ENCODE assay signal across 21 cellular contexts in genomic region chr5:143031781-143032724, GRCh38.
DNase-seq lines count a peak whose midpoint lies in the region; ATAC-seq and TF ChIP-seq lines count a peak whose summit lies in the region.
"Had no signal": no experiment of that assay in that cellular context is flagged by ENCODE, and none has a peak within 500 bp of the region (broad histone marks: within the 10 kb centered on the region; RNA-seq: fewer than 3 reads in every experiment).

No MANE protein-coding gene starts in this region.

- no peak overlapping the region for H3K9ac ChIP-seq in HUES48 (ENCODE audit: low read depth, low read length)
- H3K9ac ChIP-seq in neural progenitor cell, result no peak overlapping the region

- H3K27me3 ChIP-seq in HUES48 (ENCODE audit: control insufficient read depth, insufficient read depth, low read length) (no peaks in the 10 kb centered on the region), WERI-Rb-1 (ENCODE audit: insufficient read depth, low read depth, severe bottlenecking) (no peaks in the 10 kb centered on the region), neural progenitor cell (peaks cover 6% of the 10 kb centered on the region)
- H3K27me3 ChIP-seq: ovary, SJSA1 had no signal

- H3K27ac ChIP-seq in HUES48 (ENCODE audit: low read depth, low read length), result peak overlapping the region; percentile 14
- no peak overlapping the region for H3K27ac ChIP-seq in WERI-Rb-1
- H3K27ac ChIP-seq in neural progenitor cell, result no peak overlapping the region
- H3K27ac ChIP-seq: ovary, skin epidermis had no signal

- ATAC-seq in HG02642 (IDR thresholded peaks at IDR 0.05; ENCODE audit: poor library complexity, unreplicated experiment) (no peak), HG03159 (IDR thresholded peaks at IDR 0.05; ENCODE audit: unreplicated experiment) (no peak), HG03442 (IDR thresholded peaks at IDR 0.05; ENCODE audit: unreplicated experiment) (no peak)
- ATAC-seq: activated CD4-positive, CD25-positive, alpha-beta regulatory T cell treated with anti-CD3 and anti-CD28 coated beads, Interleukin-2, amount 50 U/mL, for 24 hours had no signal

- H3K36me3 Mint-ChIP-seq in neural progenitor cell, result peaks cover 3% of the 10 kb centered on the region

- H3K9me3 ChIP-seq in HUES48 (ENCODE audit: control insufficient read depth, insufficient read depth, low read length) (no peaks in the 10 kb centered on the region), WERI-Rb-1 (ENCODE audit: severe bottlenecking) (no peaks in the 10 kb centered on the region), neural progenitor cell (ENCODE audit: low read depth) (no peaks in the 10 kb centered on the region)
- H3K9me3 ChIP-seq: ovary had no signal

- peaks cover 9% of the 10 kb centered on the region for H3K27me3 Mint-ChIP-seq in neural progenitor cell (ENCODE audit: insufficient read depth, low read depth)

- peaks cover 24% of the 10 kb centered on the region for H3K4me1 ChIP-seq in HUES48 (ENCODE audit: control insufficient read depth, insufficient read depth, low read length)
- H3K4me1 ChIP-seq in neural progenitor cell, result peaks cover 25% of the 10 kb centered on the region

- no peaks in the 10 kb centered on the region for H3K36me3 ChIP-seq in HUES48 (ENCODE audit: control insufficient read depth, insufficient read depth, low read length)
- H3K36me3 ChIP-seq in WERI-Rb-1, result no peaks in the 10 kb centered on the region
- H3K36me3 ChIP-seq in neural progenitor cell, result no peaks in the 10 kb centered on the region
- H3K36me3 ChIP-seq: ovary, SJSA1 had no signal

- H2AFZ ChIP-seq in neural progenitor cell (replicated peaks), result no peak overlapping the region

- H3K4me1 Mint-ChIP-seq in neural progenitor cell, result peaks cover 26% of the 10 kb centered on the region

- peak overlapping the region; percentile 23 for H3K4me2 ChIP-seq in neural progenitor cell

- H3K4me3 Mint-ChIP-seq in neural progenitor cell, result no peak overlapping the region
- H3K4me3 Mint-ChIP-seq: T-helper 2 cell treated with Interferon-gamma antibody and Interleukin-4, amounts not matched to agents 5 μg/mL and 100 μg/mL, for 36 hours had no signal

- DNase-seq in DMS53 (lab: John Stamatoyannopoulos, UW) (peak; percentile 90), WERI-Rb-1 (peak; percentile 87), neural progenitor cell (ENCODE audit: low spot score) (peak; percentile 56)
- DNase-seq: activated effector memory CD4-positive, alpha-beta T cell treated with anti-CD3 and anti-CD28 coated beads, Interleukin-2, amount 50 U/mL, for 16 hours; amniotic stem cell; central memory CD4-positive, alpha-beta T cell; effector CD8-positive, alpha-beta T cell; NCI-H146; NCI-H446 treated with DMSO at 0.1 percent for 48 hours; OCI-M1; ovary; stimulated activated CD4-positive, alpha-beta T cell treated with anti-CD3 and anti-CD28 coated beads, Interleukin-4, amount 100 ng/mL, for 4 hours had no signal

- H3F3A ChIP-seq in neural progenitor cell (ENCODE audit: low read depth), result no peaks in the 10 kb centered on the region

- no peaks in the 10 kb centered on the region for H4K20me1 ChIP-seq in neural progenitor cell (ENCODE audit: low read depth)

- H3K27ac Mint-ChIP-seq in neural progenitor cell, result peak overlapping the region; percentile 46
- H3K27ac Mint-ChIP-seq: T-helper 2 cell treated with Interferon-gamma antibody and Interleukin-4, amounts not matched to agents 5 μg/mL and 100 μg/mL, for 36 hours had no signal

- H3K4me3 ChIP-seq in HUES48 (ENCODE audit: low read depth, low read length) (no peak overlapping the region), WERI-Rb-1 (ENCODE audit: low read depth, low read length) (no peak overlapping the region), neural progenitor cell (no peak overlapping the region)
- H3K4me3 ChIP-seq: lung, ovary, SJSA1, skin epidermis had no signal

- peaks cover 2% of the 10 kb centered on the region for H3K9me3 Mint-ChIP-seq in neural progenitor cell
- H3K9me3 Mint-ChIP-seq: T-helper 2 cell treated with Interferon-gamma antibody and Interleukin-4, amounts not matched to agents 5 μg/mL and 100 μg/mL, for 36 hours had no signal

- TF ChIP-seq CTCF in WERI-Rb-1 (IDR thresholded peaks at IDR 0.05; ENCODE audit: low read depth, low read length) (no peak), neural progenitor cell (IDR thresholded peaks at IDR 0.05) (no peak)

- H3K79me2 ChIP-seq in neural progenitor cell (ENCODE audit: low read depth), result no peaks in the 10 kb centered on the region
